ENCODE assay signal across 1 cellular context in the genomic region with DNA sequence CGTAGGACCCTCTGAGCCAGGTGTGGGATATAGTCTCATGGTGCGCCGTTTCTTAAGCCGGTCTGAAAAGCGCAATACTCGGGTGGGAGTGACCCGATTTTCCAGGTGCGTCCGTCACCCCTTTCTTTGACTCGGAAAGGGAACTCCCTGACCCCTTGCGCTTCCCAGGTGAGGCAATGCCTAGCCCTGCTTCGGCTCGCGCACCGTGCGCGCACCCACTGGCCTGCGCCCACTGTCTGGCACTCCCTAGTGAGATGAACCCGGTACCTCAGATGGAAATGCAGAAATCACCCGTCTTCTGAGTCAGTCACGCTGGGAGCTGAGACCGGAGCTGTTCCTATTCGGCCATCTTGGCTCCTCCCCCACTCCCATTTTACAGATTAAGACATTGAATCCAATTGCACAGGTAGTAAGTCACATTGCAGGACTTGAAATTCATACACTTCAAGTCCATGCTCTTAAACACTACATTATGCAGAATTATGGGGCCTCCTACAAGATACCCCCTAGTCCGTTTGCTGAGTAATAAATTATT.
TF ChIP-seq lines count a peak whose summit lies in the region.

No MANE protein-coding gene starts in this region.

TF ChIP-seq in H1, 55 proteins besides CTCF, POLR2A, EP300 and RAD21:
- TF ChIP-seq RBBP5 (IDR thresholded peaks at IDR 0.05; ENCODE audit: borderline replicate concordance, low read depth, low read length) = 0 out of 2 replicates have a peak, but pooled peaks have one; percentile 46
- TF ChIP-seq YY1 (IDR thresholded peaks at IDR 0.05; ENCODE audit: low read depth, low read length) = peak; percentile 84
- TF ChIP-seq TAF1 (IDR thresholded peaks at IDR 0.05; ENCODE audit: low read depth, low read length) = 0 out of 2 replicates have a peak, but pooled peaks have one; percentile 19
